Comparison of ENCODE assay signal across 1 cellular context in the genomic region with DNA sequence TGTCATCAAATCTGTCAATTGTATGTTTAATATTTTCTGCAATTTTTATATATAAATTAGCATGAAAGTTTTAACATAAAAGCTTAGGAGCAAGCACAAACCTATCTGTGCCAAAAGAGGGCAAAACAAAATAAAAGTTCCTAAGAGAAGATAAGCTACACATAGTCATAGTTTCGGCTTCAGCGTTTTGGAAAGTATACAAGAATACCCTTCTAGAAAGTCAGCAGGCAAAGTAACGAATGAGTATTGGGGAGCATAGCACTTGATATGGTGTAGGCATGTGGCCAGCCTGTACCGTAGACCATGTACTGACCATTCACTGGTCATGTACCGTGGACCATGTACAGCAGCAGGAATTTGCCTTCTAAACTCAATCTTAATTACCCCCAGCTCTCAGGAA.
TF ChIP-seq lines count a peak whose summit lies in the region.

No MANE protein-coding gene starts in this region.

TF ChIP-seq in IMR-90, 13 proteins besides CTCF, POLR2A, EP300 and RAD21:
- TF ChIP-seq NFE2L2 (IDR thresholded peaks at IDR 0.05; ENCODE audit: low read depth, low read length) (no peak), SMC3 (IDR thresholded peaks at IDR 0.05; ENCODE audit: low read depth, low read length) (no peak), CEBPB (IDR thresholded peaks at IDR 0.05; ENCODE audit: low read depth, low read length) (no peak), MAZ (IDR thresholded peaks at IDR 0.05; ENCODE audit: borderline replicate concordance, low read depth, low read length) (no peak), CHD1 (IDR thresholded peaks at IDR 0.05; ENCODE audit: low read depth, low read length) (no peak), MXI1 (IDR thresholded peaks at IDR 0.05; ENCODE audit: borderline replicate concordance, low read depth, low read length) (no peak), RFX5 (IDR thresholded peaks at IDR 0.05; ENCODE audit: low read depth, low read length) (no peak), MAFK (IDR thresholded peaks at IDR 0.05; ENCODE audit: low read depth, low read length) (no peak), FOS (IDR thresholded peaks at IDR 0.05; ENCODE audit: low read depth, low read length) (no peak), BHLHE40 (IDR thresholded peaks at IDR 0.05; ENCODE audit: low read depth, low read length) (no peak), RCOR1 (IDR thresholded peaks at IDR 0.05; ENCODE audit: insufficient replicate concordance, low read length) (no peak)
- TF ChIP-seq, protein P1, sequence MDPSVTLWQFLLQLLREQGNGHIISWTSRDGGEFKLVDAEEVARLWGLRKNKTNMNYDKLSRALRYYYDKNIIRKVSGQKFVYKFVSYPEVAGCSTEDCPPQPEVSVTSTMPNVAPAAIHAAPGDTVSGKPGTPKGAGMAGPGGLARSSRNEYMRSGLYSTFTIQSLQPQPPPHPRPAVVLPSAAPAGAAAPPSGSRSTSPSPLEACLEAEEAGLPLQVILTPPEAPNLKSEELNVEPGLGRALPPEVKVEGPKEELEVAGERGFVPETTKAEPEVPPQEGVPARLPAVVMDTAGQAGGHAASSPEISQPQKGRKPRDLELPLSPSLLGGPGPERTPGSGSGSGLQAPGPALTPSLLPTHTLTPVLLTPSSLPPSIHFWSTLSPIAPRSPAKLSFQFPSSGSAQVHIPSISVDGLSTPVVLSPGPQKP (IDR thresholded peaks at IDR 0.05; ENCODE audit: borderline replicate concordance, low read depth, low read length): no peak
- TF ChIP-seq, protein P2, sequence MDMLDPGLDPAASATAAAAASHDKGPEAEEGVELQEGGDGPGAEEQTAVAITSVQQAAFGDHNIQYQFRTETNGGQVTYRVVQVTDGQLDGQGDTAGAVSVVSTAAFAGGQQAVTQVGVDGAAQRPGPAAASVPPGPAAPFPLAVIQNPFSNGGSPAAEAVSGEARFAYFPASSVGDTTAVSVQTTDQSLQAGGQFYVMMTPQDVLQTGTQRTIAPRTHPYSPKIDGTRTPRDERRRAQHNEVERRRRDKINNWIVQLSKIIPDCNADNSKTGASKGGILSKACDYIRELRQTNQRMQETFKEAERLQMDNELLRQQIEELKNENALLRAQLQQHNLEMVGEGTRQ (IDR thresholded peaks at IDR 0.05; ENCODE audit: low read depth, low read length): no peak
